Comparison of ENCODE assay signal across 1 cellular context in the genomic region with DNA sequence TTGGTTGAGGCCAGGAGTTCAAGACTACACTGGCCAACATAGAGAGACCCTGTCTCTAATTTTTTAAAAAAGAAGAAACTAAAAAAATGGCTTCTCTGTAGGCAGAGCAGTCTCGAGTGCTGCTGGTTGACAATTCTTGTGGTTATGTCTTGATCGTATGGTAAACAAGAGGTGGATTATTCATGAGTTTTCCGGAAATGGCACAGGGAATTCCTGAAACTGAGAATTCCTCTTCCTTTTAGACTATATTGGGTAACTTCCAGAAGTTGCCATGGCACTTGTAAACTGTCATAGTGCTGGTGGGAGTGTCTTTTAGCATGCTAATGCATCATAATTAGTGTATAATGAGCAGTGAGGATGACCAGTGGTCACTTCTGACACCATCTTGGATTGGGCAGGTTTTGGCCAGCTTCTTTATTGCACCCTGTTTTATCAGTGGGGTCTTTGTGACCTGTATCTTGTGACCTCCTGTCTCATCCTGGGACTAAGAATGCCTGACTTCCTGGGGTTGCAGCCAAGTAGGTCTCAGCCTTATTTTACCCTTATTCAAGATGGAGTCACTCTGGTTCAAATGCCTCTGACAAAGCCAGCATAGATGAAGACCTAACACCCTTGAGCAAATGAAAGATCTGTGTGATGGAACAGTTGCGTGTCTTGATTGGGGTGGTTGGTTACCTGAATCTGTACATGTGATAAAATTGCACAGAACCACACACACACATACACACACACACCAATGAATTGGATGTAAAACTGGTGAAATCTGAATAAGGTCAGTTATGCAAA.
A peak's percentile ranks its signal among the peaks of the same experiment; 100 is the strongest.
TF ChIP-seq lines count a peak whose summit lies in the region.

No MANE protein-coding gene starts in this region.

TF ChIP-seq in K562, 482 proteins besides CTCF, POLR2A, EP300 and RAD21 (continues in another document):
- TF ChIP-seq ZNF639 (CRISPR knock-in tag; conservative IDR thresholded peaks at IDR 0.05 in 1 of 2, IDR thresholded peaks at IDR 0.05 in 1 of 2), result peak in 1 of 2 experiments; percentile 77; a peak in 2 of 4 replicates
- TF ChIP-seq, protein P1, sequence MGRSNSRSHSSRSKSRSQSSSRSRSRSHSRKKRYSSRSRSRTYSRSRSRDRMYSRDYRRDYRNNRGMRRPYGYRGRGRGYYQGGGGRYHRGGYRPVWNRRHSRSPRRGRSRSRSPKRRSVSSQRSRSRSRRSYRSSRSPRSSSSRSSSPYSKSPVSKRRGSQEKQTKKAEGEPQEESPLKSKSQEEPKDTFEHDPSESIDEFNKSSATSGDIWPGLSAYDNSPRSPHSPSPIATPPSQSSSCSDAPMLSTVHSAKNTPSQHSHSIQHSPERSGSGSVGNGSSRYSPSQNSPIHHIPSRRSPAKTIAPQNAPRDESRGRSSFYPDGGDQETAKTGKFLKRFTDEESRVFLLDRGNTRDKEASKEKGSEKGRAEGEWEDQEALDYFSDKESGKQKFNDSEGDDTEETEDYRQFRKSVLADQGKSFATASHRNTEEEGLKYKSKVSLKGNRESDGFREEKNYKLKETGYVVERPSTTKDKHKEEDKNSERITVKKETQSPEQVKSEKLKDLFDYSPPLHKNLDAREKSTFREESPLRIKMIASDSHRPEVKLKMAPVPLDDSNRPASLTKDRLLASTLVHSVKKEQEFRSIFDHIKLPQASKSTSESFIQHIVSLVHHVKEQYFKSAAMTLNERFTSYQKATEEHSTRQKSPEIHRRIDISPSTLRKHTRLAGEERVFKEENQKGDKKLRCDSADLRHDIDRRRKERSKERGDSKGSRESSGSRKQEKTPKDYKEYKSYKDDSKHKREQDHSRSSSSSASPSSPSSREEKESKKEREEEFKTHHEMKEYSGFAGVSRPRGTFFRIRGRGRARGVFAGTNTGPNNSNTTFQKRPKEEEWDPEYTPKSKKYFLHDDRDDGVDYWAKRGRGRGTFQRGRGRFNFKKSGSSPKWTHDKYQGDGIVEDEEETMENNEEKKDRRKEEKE (IDR thresholded peaks at IDR 0.05; ENCODE audit: borderline replicate concordance in 1 of 2, control insufficient read depth in 1 of 2, low read depth in 2 of 2, low read length in 1 of 2), result no peak
- TF ChIP-seq ETV5 (CRISPR knock-in tag; IDR thresholded peaks at IDR 0.05; ENCODE audit: low read depth), result no peak
- TF ChIP-seq, protein P2, sequence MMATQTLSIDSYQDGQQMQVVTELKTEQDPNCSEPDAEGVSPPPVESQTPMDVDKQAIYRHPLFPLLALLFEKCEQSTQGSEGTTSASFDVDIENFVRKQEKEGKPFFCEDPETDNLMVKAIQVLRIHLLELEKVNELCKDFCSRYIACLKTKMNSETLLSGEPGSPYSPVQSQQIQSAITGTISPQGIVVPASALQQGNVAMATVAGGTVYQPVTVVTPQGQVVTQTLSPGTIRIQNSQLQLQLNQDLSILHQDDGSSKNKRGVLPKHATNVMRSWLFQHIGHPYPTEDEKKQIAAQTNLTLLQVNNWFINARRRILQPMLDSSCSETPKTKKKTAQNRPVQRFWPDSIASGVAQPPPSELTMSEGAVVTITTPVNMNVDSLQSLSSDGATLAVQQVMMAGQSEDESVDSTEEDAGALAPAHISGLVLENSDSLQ (IDR thresholded peaks at IDR 0.05), result no peak
- 0 out of 2 replicates have a peak, but pooled peaks have one; percentile 43 for TF ChIP-seq MECOM (CRISPR knock-in tag; IDR thresholded peaks at IDR 0.05)
- TF ChIP-seq RB1 (IDR thresholded peaks at IDR 0.05; ENCODE audit: low read depth), result no peak
- TF ChIP-seq, protein P3, sequence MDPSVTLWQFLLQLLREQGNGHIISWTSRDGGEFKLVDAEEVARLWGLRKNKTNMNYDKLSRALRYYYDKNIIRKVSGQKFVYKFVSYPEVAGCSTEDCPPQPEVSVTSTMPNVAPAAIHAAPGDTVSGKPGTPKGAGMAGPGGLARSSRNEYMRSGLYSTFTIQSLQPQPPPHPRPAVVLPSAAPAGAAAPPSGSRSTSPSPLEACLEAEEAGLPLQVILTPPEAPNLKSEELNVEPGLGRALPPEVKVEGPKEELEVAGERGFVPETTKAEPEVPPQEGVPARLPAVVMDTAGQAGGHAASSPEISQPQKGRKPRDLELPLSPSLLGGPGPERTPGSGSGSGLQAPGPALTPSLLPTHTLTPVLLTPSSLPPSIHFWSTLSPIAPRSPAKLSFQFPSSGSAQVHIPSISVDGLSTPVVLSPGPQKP (CRISPR knock-in tag; IDR thresholded peaks at IDR 0.05), result no peak
- TF ChIP-seq ERF (CRISPR knock-in tag; IDR thresholded peaks at IDR 0.05), result 0 out of 2 replicates have a peak, but pooled peaks have one; percentile 38
- TF ChIP-seq HNRNPH1 (optimal IDR thresholded peaks at IDR 0.05; ENCODE audit: low read depth, low read length), result no peak
- TF ChIP-seq SMAD3 (CRISPR knock-in tag; conservative IDR thresholded peaks at IDR 0.05), result 0 out of 2 replicates have a peak, but pooled peaks have one; percentile 41
- peak; percentile 69; the same call in 1 of the 2 replicates for TF ChIP-seq GTF2A2 (tag; IDR thresholded peaks at IDR 0.05)
- 0 out of 2 replicates have a peak, but pooled peaks have one; percentile 30 for TF ChIP-seq TSHZ1 (CRISPR knock-in tag; IDR thresholded peaks at IDR 0.05)
- no peak for TF ChIP-seq CHD2 (IDR thresholded peaks at IDR 0.05; ENCODE audit: low read depth, low read length)
- no peak for TF ChIP-seq ZNF76 (CRISPR knock-in tag; IDR thresholded peaks at IDR 0.05; ENCODE audit: borderline replicate concordance)
- TF ChIP-seq, protein P4, sequence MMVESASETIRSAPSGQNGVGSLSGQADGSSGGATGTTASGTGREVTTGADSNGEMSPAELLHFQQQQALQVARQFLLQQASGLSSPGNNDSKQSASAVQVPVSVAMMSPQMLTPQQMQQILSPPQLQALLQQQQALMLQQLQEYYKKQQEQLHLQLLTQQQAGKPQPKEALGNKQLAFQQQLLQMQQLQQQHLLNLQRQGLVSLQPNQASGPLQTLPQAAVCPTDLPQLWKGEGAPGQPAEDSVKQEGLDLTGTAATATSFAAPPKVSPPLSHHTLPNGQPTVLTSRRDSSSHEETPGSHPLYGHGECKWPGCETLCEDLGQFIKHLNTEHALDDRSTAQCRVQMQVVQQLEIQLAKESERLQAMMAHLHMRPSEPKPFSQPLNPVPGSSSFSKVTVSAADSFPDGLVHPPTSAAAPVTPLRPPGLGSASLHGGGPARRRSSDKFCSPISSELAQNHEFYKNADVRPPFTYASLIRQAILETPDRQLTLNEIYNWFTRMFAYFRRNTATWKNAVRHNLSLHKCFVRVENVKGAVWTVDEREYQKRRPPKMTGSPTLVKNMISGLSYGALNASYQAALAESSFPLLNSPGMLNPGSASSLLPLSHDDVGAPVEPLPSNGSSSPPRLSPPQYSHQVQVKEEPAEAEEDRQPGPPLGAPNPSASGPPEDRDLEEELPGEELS (CRISPR knock-in tag; IDR thresholded peaks at IDR 0.05; ENCODE audit: borderline replicate concordance), result no peak
- TF ChIP-seq TEAD1 (CRISPR knock-in tag; IDR thresholded peaks at IDR 0.05), result peak in 1 of 2 experiments; percentile 74; a peak in 1 of 4 replicates
- no peak for TF ChIP-seq BCOR (IDR thresholded peaks at IDR 0.05)
- no peak for TF ChIP-seq EHMT2 (IDR thresholded peaks at IDR 0.05)
- no peak for TF ChIP-seq MAZ (CRISPR knock-in tag; conservative IDR thresholded peaks at IDR 0.05 in 1 of 2, IDR thresholded peaks at IDR 0.05 in 1 of 2)
- no peak for TF ChIP-seq ZBED1 (IDR thresholded peaks at IDR 0.05)
- TF ChIP-seq, protein P5, sequence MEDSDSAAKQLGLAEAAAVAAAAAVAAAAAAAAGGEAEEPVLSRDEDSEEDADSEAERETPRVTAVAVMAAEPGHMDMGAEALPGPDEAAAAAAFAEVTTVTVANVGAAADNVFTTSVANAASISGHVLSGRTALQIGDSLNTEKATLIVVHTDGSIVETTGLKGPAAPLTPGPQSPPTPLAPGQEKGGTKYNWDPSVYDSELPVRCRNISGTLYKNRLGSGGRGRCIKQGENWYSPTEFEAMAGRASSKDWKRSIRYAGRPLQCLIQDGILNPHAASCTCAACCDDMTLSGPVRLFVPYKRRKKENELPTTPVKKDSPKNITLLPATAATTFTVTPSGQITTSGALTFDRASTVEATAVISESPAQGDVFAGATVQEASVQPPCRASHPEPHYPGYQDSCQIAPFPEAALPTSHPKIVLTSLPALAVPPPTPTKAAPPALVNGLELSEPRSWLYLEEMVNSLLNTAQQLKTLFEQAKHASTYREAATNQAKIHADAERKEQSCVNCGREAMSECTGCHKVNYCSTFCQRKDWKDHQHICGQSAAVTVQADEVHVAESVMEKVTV (CRISPR knock-in tag; IDR thresholded peaks at IDR 0.05), result no peak
- TF ChIP-seq HDAC1 (IDR thresholded peaks at IDR 0.05), result no peak
- TF ChIP-seq, protein P6, sequence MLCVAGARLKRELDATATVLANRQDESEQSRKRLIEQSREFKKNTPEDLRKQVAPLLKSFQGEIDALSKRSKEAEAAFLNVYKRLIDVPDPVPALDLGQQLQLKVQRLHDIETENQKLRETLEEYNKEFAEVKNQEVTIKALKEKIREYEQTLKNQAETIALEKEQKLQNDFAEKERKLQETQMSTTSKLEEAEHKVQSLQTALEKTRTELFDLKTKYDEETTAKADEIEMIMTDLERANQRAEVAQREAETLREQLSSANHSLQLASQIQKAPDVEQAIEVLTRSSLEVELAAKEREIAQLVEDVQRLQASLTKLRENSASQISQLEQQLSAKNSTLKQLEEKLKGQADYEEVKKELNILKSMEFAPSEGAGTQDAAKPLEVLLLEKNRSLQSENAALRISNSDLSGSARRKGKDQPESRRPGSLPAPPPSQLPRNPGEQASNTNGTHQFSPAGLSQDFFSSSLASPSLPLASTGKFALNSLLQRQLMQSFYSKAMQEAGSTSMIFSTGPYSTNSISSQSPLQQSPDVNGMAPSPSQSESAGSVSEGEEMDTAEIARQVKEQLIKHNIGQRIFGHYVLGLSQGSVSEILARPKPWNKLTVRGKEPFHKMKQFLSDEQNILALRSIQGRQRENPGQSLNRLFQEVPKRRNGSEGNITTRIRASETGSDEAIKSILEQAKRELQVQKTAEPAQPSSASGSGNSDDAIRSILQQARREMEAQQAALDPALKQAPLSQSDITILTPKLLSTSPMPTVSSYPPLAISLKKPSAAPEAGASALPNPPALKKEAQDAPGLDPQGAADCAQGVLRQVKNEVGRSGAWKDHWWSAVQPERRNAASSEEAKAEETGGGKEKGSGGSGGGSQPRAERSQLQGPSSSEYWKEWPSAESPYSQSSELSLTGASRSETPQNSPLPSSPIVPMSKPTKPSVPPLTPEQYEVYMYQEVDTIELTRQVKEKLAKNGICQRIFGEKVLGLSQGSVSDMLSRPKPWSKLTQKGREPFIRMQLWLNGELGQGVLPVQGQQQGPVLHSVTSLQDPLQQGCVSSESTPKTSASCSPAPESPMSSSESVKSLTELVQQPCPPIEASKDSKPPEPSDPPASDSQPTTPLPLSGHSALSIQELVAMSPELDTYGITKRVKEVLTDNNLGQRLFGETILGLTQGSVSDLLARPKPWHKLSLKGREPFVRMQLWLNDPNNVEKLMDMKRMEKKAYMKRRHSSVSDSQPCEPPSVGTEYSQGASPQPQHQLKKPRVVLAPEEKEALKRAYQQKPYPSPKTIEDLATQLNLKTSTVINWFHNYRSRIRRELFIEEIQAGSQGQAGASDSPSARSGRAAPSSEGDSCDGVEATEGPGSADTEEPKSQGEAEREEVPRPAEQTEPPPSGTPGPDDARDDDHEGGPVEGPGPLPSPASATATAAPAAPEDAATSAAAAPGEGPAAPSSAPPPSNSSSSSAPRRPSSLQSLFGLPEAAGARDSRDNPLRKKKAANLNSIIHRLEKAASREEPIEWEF (CRISPR knock-in tag; IDR thresholded peaks at IDR 0.05), result 0 out of 2 replicates have a peak, but pooled peaks have one; percentile 42
- peak; percentile 39; the same call in 1 of the 2 replicates for TF ChIP-seq BACH1 (tag; IDR thresholded peaks at IDR 0.05)
- peak; percentile 86 for TF ChIP-seq HDAC8 (tag; IDR thresholded peaks at IDR 0.05)
- no peak for TF ChIP-seq SAFB (IDR thresholded peaks at IDR 0.05; ENCODE audit: borderline replicate concordance, low read depth, low read length)
- no peak for TF ChIP-seq MYC (IDR thresholded peaks at IDR 0.05; ENCODE audit: low read depth, low read length)
- TF ChIP-seq MYC (CRISPR knock-in tag; IDR thresholded peaks at IDR 0.05; ENCODE audit: borderline replicate concordance, low read depth), result no peak
- peak; percentile 55; the same call in 1 of the 2 replicates for TF ChIP-seq PTRF (tag; IDR thresholded peaks at IDR 0.05)
